ENCODE assay signal across 8 cellular contexts in the genomic region with DNA sequence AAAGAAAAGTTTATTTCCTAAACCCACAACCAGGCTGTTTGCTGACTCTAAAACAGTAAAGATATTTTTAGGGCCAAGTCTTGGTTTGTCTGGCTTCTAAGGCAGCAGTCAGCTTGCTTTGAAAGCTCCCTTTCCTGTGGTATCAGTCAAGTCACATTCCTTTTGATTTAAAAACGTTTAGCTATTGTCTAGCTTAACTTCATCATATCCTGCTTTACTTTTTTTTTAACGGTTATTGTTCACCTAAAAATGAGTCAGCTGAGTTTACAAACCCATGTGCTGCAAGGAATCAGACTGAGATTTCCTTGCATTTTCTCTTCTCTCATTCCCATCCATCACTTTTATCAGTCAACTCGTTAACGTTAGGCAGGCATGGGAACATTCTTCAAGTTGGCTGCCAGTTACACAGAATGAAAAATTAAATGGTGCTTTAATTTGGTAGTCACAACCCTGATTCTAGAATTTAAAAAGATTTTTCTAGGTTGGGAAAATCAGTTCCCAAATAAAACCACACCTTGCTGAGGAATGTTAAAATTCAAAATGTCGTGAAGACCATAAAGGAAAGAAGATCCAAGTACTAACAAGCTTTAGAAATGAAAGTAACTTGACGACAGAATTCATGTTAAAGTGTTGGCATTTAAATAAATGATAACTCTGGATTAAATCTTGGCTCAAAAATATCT. TPM values are rescaled to one million over a fixed set of nuclear protein-coding genes. Genes with fewer than 3 reads are reported as not detected.
DNase-seq lines count a peak whose midpoint lies in the region; ATAC-seq and TF ChIP-seq lines count a peak whose summit lies in the region.

No MANE protein-coding gene starts in this region.

- peak; percentile 31 for ATAC-seq in activated CD4-positive, alpha-beta T cell treated with anti-CD3 and anti-CD28 coated beads for 36 hours
- ATAC-seq in activated T-helper 17 cell treated with anti-CD3 and anti-CD28 coated beads, Interleukin-2, amount 50 U/mL, for 72 hours (replicated peaks) = peak; percentile 20
- ATAC-seq in HG02678 (IDR thresholded peaks at IDR 0.05; ENCODE audit: unreplicated experiment) (no peak), HG03565 (IDR thresholded peaks at IDR 0.05; ENCODE audit: unreplicated experiment) (no peak)

- peaks cover 80% of the 10 kb centered on the region for H3K4me1 ChIP-seq in left ventricle myocardium inferior
- H3K4me1 ChIP-seq in subcutaneous abdominal adipose tissue (ENCODE audit: control insufficient read depth in 5 of 5, insufficient read depth in 5 of 5, low read length in 5 of 5) = peaks cover 16 to 70% (median 68%) of the 10 kb centered on the region in 5 donors

- peak overlapping the region; percentile 82 for H3K27ac Mint-ChIP-seq in activated CD4-positive, alpha-beta T cell treated with anti-CD3 and anti-CD28 coated beads for 36 hours
- H3K27ac Mint-ChIP-seq in activated T-helper 17 cell treated with anti-CD3 and anti-CD28 coated beads, Interleukin-2, amount 50 U/mL, for 72 hours = peak overlapping the region; percentile 96

- no peak for DNase-seq in activated CD4-positive, alpha-beta T cell treated with anti-CD3 and anti-CD28 coated beads for 36 hours
- DNase-seq in activated CD4-positive, alpha-beta T cell treated with anti-CD3 and anti-CD28 coated beads, Interleukin-2, amount 50 U/mL, for 48 hours = no peak
- DNase-seq in left ventricle myocardium inferior (no peak), SKM-1 treated with dmso at 0.1 percent for 144 hours (lab: John Stamatoyannopoulos, UW; ENCODE audit: unreplicated experiment) (no peak)

- peaks cover 81% of the 10 kb centered on the region for H3K4me1 Mint-ChIP-seq in activated CD4-positive, alpha-beta T cell treated with anti-CD3 and anti-CD28 coated beads for 36 hours
- H3K4me1 Mint-ChIP-seq in activated T-helper 17 cell treated with anti-CD3 and anti-CD28 coated beads, Interleukin-2, amount 50 U/mL, for 72 hours = peaks cover 62% of the 10 kb centered on the region

- H3K4me3 Mint-ChIP-seq in activated CD4-positive, alpha-beta T cell treated with anti-CD3 and anti-CD28 coated beads for 36 hours = peak overlapping the region; percentile 57
- peak overlapping the region; percentile 85 for H3K4me3 Mint-ChIP-seq in activated T-helper 17 cell treated with anti-CD3 and anti-CD28 coated beads, Interleukin-2, amount 50 U/mL, for 72 hours

- no peaks in the 10 kb centered on the region for H3K27me3 Mint-ChIP-seq in activated CD4-positive, alpha-beta T cell treated with anti-CD3 and anti-CD28 coated beads for 36 hours
- H3K27me3 Mint-ChIP-seq in activated T-helper 17 cell treated with anti-CD3 and anti-CD28 coated beads, Interleukin-2, amount 50 U/mL, for 72 hours = no peaks in the 10 kb centered on the region

- peaks cover 10% of the 10 kb centered on the region for H3K36me3 Mint-ChIP-seq in activated CD4-positive, alpha-beta T cell treated with anti-CD3 and anti-CD28 coated beads for 36 hours (ENCODE audit: low read depth)
- H3K36me3 Mint-ChIP-seq in activated T-helper 17 cell treated with anti-CD3 and anti-CD28 coated beads, Interleukin-2, amount 50 U/mL, for 72 hours (ENCODE audit: low read depth) = peaks cover 5% of the 10 kb centered on the region

- POLR2A ChIA-PET in activated CD4-positive, alpha-beta T cell treated with anti-CD3 and anti-CD28 coated beads for 36 hours (lab: Charles Lee) = interaction anchor here (0.6 to 0.7 kb wide), 5 partner anchors 8 to 96 kb away, joined by 3 to 5 read pairs (median 3); no protein-coding TSS in a partner anchor

- H3K27me3 ChIP-seq in left ventricle myocardium inferior (ENCODE audit: low read depth) (no peaks in the 10 kb centered on the region), subcutaneous abdominal adipose tissue (ENCODE audit: control insufficient read depth in 5 of 5, insufficient read depth in 4 of 5, low read length in 5 of 5) (no peaks in the 10 kb centered on the region)

- intact Hi-C loops in activated CD4-positive, alpha-beta T cell treated with anti-CD3 and anti-CD28 coated beads for 36 hours (cut with DNase I, micrococcal nuclease) = loop anchor here (1.0 to 10.0 kb wide), 5 partner anchors 32 to 908 kb away; a partner anchor contains a TSS
- intact Hi-C loops in left ventricle myocardium inferior (cut with micrococcal nuclease) = loop anchor here (5.0 kb wide), 1 partner anchor 44 kb away; a partner anchor contains a TSS

- peak overlapping the region in 2 of 5 donors; percentile 21 to 42 for H3K9ac ChIP-seq in subcutaneous abdominal adipose tissue (ENCODE audit: low read length in 5 of 5)

- CTCF ChIA-PET in activated CD4-positive, alpha-beta T cell treated with anti-CD3 and anti-CD28 coated beads for 36 hours (lab: Charles Lee) = interaction anchor here (0.7 to 2.5 kb wide), 14 partner anchors 8 to 241 kb away, joined by 3 to 9 read pairs (median 4); no protein-coding TSS in a partner anchor

- H3K4me3 ChIP-seq in left ventricle myocardium inferior = peak overlapping the region; percentile 39
- no peak overlapping the region for H3K4me3 ChIP-seq in subcutaneous abdominal adipose tissue (ENCODE audit: low read depth in 1 of 5, low read length in 5 of 5)

- no peaks in the 10 kb centered on the region for H3K36me3 ChIP-seq in left ventricle myocardium inferior
- no peaks in the 10 kb centered on the region for H3K36me3 ChIP-seq in subcutaneous abdominal adipose tissue (ENCODE audit: control insufficient read depth in 5 of 5, insufficient read depth in 5 of 5, low read length in 5 of 5)

- H3K9me3 ChIP-seq in left ventricle myocardium inferior (replicated peaks) = no peaks in the 10 kb centered on the region
- no peaks in the 10 kb centered on the region for H3K9me3 ChIP-seq in subcutaneous abdominal adipose tissue (ENCODE audit: control insufficient read depth in 5 of 5, low read length in 5 of 5)

- H3K27ac ChIP-seq in left ventricle myocardium inferior (replicated peaks) (peak overlapping the region; percentile 83), subcutaneous abdominal adipose tissue (ENCODE audit: low read depth, low read length) (peak overlapping the region; percentile 90)

- no peak for TF ChIP-seq CTCF in left ventricle myocardium inferior (IDR thresholded peaks at IDR 0.05; ENCODE audit: borderline replicate concordance)

- no peaks in the 10 kb centered on the region for H3K9me3 Mint-ChIP-seq in activated CD4-positive, alpha-beta T cell treated with anti-CD3 and anti-CD28 coated beads for 36 hours (ENCODE audit: low read depth)
- no peaks in the 10 kb centered on the region for H3K9me3 Mint-ChIP-seq in activated T-helper 17 cell treated with anti-CD3 and anti-CD28 coated beads, Interleukin-2, amount 50 U/mL, for 72 hours

RNA-seq across cellular contexts. Expression of a gene that starts 45.9 kb away (rescaled TPM):
- total RNA-seq in activated CD4-positive, alpha-beta T cell treated with anti-CD3 and anti-CD28 coated beads for 36 hours = 100 to 1,000 TPM in 1 of 2 experiments, 10 to 100 TPM in 1; 98.1 to 106 TPM
- 100 to 1,000 TPM in 1 of 2 donors, 10 to 100 TPM in 1; 91.9 to 127 TPM for total RNA-seq in activated T-helper 17 cell treated with anti-CD3 and anti-CD28 coated beads, Interleukin-2, amount 50 U/mL, for 72 hours
- 19.0 TPM for total RNA-seq in left ventricle myocardium inferior

Comparison
In these comparisons a context has a peak if more than half of its experiments do, and no peak if none do; other contexts are left out.
1. ATAC-seq: peak in activated CD4-positive, alpha-beta T cell treated with anti-CD3 and anti-CD28 coated beads for 36 hours (single experiment) and activated T-helper 17 cell treated with anti-CD3 and anti-CD28 coated beads, Interleukin-2, amount 50 U/mL, for 72 hours (single experiment); none in HG02678 (single experiment) and HG03565 (single experiment).